ENCODE assay signal across 8 cellular contexts in genomic region chr10:102645388-102645740, GRCh38. TPM values are rescaled to one million over a fixed set of nuclear protein-coding genes. Genes with fewer than 3 reads are reported as not detected.
A peak's percentile ranks its signal among the peaks of the same experiment; 100 is the strongest.
DNase-seq lines count a peak whose midpoint lies in the region; ATAC-seq, FAIRE-seq and TF ChIP-seq lines count a peak whose summit lies in the region.

No MANE protein-coding gene starts in this region.

- 0% methylated on average over 12 of the region's 12 CpGs for WGBS in smooth muscle cell (ENCODE audit: low lambda C conversion rate)

- peaks cover 40% of the 10 kb centered on the region for H3K4me1 ChIP-seq in CD8-positive, alpha-beta memory T cell (ENCODE audit: insufficient read depth, low read length)
- H3K4me1 ChIP-seq in kidney (ENCODE audit: control insufficient read depth in 1 of 2, insufficient read depth in 1 of 2, low read depth in 1 of 2, low read length in 2 of 2) (peaks cover 32 to 39% of the 10 kb centered on the region in 2 donors), smooth muscle cell (ENCODE audit: low read depth) (peaks cover 46% of the 10 kb centered on the region)

- H3K4me3 Mint-ChIP-seq in CD8-positive, alpha-beta memory T cell, result peak overlapping the region; percentile 91 to 100 (median 96)
- peak overlapping the region; percentile 90 to 99 (median 98) for H3K4me3 Mint-ChIP-seq in IgD-negative memory B cell

- POLR2A ChIA-PET in CD8-positive, alpha-beta memory T cell (lab: Charles Lee), result interaction anchor here (0.5 to 4.1 kb wide), 11 partner anchors 10 to 809 kb away, joined by 3 to 62 read pairs (median 4); partner anchors contain the start of genes ACTR1A, ARL3, NFKB2 and SFXN2

- CTCF ChIA-PET in CD8-positive, alpha-beta memory T cell (lab: Charles Lee), result interaction anchor here (0.7 to 3.7 kb wide), 14 partner anchors 9 to 283 kb away, joined by 3 to 43 read pairs (median 4); partner anchors contain the start of genes ARL3 and SFXN2

- peaks cover 0 to 28% (median 4%) of the 10 kb centered on the region in 3 donors for H3K36me3 Mint-ChIP-seq in CD8-positive, alpha-beta memory T cell
- H3K36me3 Mint-ChIP-seq in IgD-negative memory B cell, result peaks cover 2% of the 10 kb centered on the region

- peaks cover 44 to 51% (median 45%) of the 10 kb centered on the region in 3 donors for H3K4me1 Mint-ChIP-seq in CD8-positive, alpha-beta memory T cell
- H3K4me1 Mint-ChIP-seq in IgD-negative memory B cell, result peaks cover 26 to 35% (median 28%) of the 10 kb centered on the region in 3 donors

- peak overlapping the region; percentile 87 to 99 (median 95) for H3K27ac Mint-ChIP-seq in CD8-positive, alpha-beta memory T cell
- H3K27ac Mint-ChIP-seq in IgD-negative memory B cell, result peak overlapping the region; percentile 93 to 99 (median 97)

- no peaks in the 10 kb centered on the region for H3K9me3 ChIP-seq in CD8-positive, alpha-beta memory T cell (ENCODE audit: low read length)
- no peaks in the 10 kb centered on the region for H3K9me3 ChIP-seq in kidney (ENCODE audit: control insufficient read depth in 1 of 2, low read length in 2 of 2)
- no peaks in the 10 kb centered on the region for H3K9me3 ChIP-seq in smooth muscle cell (replicated peaks; ENCODE audit: low read depth)

- peak overlapping the region; percentile 86 for H3K27ac ChIP-seq in CD8-positive, alpha-beta memory T cell (ENCODE audit: low read depth, low read length)
- H3K27ac ChIP-seq in kidney (ENCODE audit: low read depth in 2 of 2, low read length in 2 of 2) (peak overlapping the region; percentile 97 to 99), smooth muscle cell (ENCODE audit: low read depth) (peak overlapping the region; percentile 95)

- peaks cover 55% of the 10 kb centered on the region for H3K79me2 ChIP-seq in smooth muscle cell (ENCODE audit: low read depth)

- TF ChIP-seq CTCF in bronchial epithelial cell (IDR thresholded peaks at IDR 0.05; ENCODE audit: insufficient read depth, low read length, severe bottlenecking) (no peak), kidney (IDR thresholded peaks at IDR 0.05; ENCODE audit: borderline replicate concordance, extremely low read depth, insufficient read depth) (no peak), smooth muscle cell (IDR thresholded peaks at IDR 0.05; ENCODE audit: borderline replicate concordance, insufficient read depth, poor library complexity, severe bottlenecking) (no peak)

- FAIRE-seq in bronchial epithelial cell (lab: Jason Lieb, UNC) (no peak), kidney (lab: Jason Lieb, UNC) (no peak)

- H3K27me3 Mint-ChIP-seq in CD8-positive, alpha-beta memory T cell, result peaks cover 0 to 2% of the 10 kb centered on the region in 2 donors
- H3K27me3 Mint-ChIP-seq in IgD-negative memory B cell, result peaks cover 2% of the 10 kb centered on the region

- no peaks in the 10 kb centered on the region for H3K27me3 ChIP-seq in CD8-positive, alpha-beta memory T cell (ENCODE audit: insufficient read depth, low read length, poor library complexity, severe bottlenecking)
- H3K27me3 ChIP-seq in bronchial epithelial cell (ENCODE audit: control insufficient read depth, insufficient read depth, low read length) (no peaks in the 10 kb centered on the region), smooth muscle cell (ENCODE audit: low read depth) (no peaks in the 10 kb centered on the region)

- no peaks in the 10 kb centered on the region for H3K36me3 ChIP-seq in CD8-positive, alpha-beta memory T cell (ENCODE audit: insufficient read depth, low read length)
- H3K36me3 ChIP-seq in bronchial epithelial cell (ENCODE audit: control insufficient read depth, insufficient read depth, low read length), result peaks cover 1% of the 10 kb centered on the region
- peaks cover 4 to 12% of the 10 kb centered on the region in 2 donors for H3K36me3 ChIP-seq in kidney (ENCODE audit: control insufficient read depth in 1 of 2, insufficient read depth in 2 of 2, low read length in 2 of 2)
- H3K36me3 ChIP-seq in smooth muscle cell (ENCODE audit: low read depth), result no peaks in the 10 kb centered on the region

- H3K9ac ChIP-seq in kidney (ENCODE audit: low read length in 2 of 2) (peak overlapping the region; percentile 81 to 97), smooth muscle cell (ENCODE audit: low read depth) (peak overlapping the region; percentile 90)

- peaks cover 32% of the 10 kb centered on the region for H3F3A ChIP-seq in smooth muscle cell (ENCODE audit: low read depth)

- peaks cover 56% of the 10 kb centered on the region for H4K20me1 ChIP-seq in smooth muscle cell (ENCODE audit: low read depth)

- peak overlapping the region; percentile 100 for H3K4me2 ChIP-seq in smooth muscle cell

- H2AFZ ChIP-seq in smooth muscle cell (ENCODE audit: low read depth), result no peak overlapping the region

- ATAC-seq in GM19467 (IDR thresholded peaks at IDR 0.05; ENCODE audit: unreplicated experiment), result no peak

- intact Hi-C loops in kidney (cut with DNase I), result no loop called here

- H3K9me3 Mint-ChIP-seq in CD8-positive, alpha-beta memory T cell, result no peaks in the 10 kb centered on the region
- H3K9me3 Mint-ChIP-seq in IgD-negative memory B cell, result no peaks in the 10 kb centered on the region

- peak in 4 of 5 donors; percentile 28 to 69 (median 40) for DNase-seq in CD8-positive, alpha-beta memory T cell
- DNase-seq in T follicular helper cell (ENCODE audit: low read depth) (peak; percentile 34), bronchial epithelial cell (ENCODE audit: low read depth) (peak; percentile 60), kidney (peak; percentile 94), smooth muscle cell (lab: John Stamatoyannopoulos, UW; ENCODE audit: unreplicated experiment) (no peak), HPDE6-E6E7 (ENCODE audit: extremely low spot score) (no peak)

- peak overlapping the region; percentile 94 for H3K4me3 ChIP-seq in CD8-positive, alpha-beta memory T cell (ENCODE audit: low read length)
- H3K4me3 ChIP-seq in bronchial epithelial cell (ENCODE audit: low read depth, low read length) (peak overlapping the region; percentile 91), kidney (ENCODE audit: low read length in 2 of 2) (peak overlapping the region; percentile 78 to 97), smooth muscle cell (peak overlapping the region; percentile 96)

RNA-seq across cellular contexts. Expression of gene TRIM8, which starts 1.1 kb away (rescaled TPM):
- 10 to 100 TPM; 72.0 to 74.5 TPM for total RNA-seq in CD8-positive, alpha-beta memory T cell
- 63.9 TPM for polyA plus RNA-seq in CD8-positive, alpha-beta memory T cell
- polyA plus RNA-seq in IgD-negative memory B cell (71.5 TPM), kidney (ENCODE audit: insufficient read depth, low read depth, low replicate concordance) (160 TPM), smooth muscle cell (77.8 and 78.0 TPM in 2 replicates)
- total RNA-seq in bronchial epithelial cell (31.1 and 41.2 TPM in 2 replicates), kidney (198 TPM), smooth muscle cell (64.1 and 78.8 TPM in 2 replicates)

Comparison
In these comparisons a context has a peak if more than half of its experiments do, and no peak if none do; other contexts are left out.
1. DNase-seq: peak in CD8-positive, alpha-beta memory T cell (4 of 5), T follicular helper cell (single experiment), bronchial epithelial cell (single experiment) and kidney (single experiment); none in smooth muscle cell (single experiment) and HPDE6-E6E7 (single experiment).
2. Peak in every context shown above with its lines, with median percentiles within 50 percentile points of each other: H3K27ac ChIP-seq and H3K4me3 ChIP-seq.